In genomic region chr12:3231399-3231876, GRCh38 we compare ENCODE assay signal across 12 cellular contexts.
A peak's percentile ranks its signal among the peaks of the same experiment; 100 is the strongest.
DNase-seq lines count a peak whose midpoint lies in the region; ATAC-seq and TF ChIP-seq lines count a peak whose summit lies in the region.
"Had no signal": no experiment of that assay in that cellular context is flagged by ENCODE, and none has a peak within 500 bp of the region (broad histone marks: within the 10 kb centered on the region; RNA-seq: fewer than 3 reads in every experiment).

No MANE protein-coding gene starts in this region.

- peaks cover 9% of the 10 kb centered on the region for H3K4me1 ChIP-seq in endodermal cell (ENCODE audit: control insufficient read depth, insufficient read depth, low read length)

- DNase-seq in A172 (ENCODE audit: low spot score), result peak; percentile 19
- DNase-seq in NCI-H1092 treated with DMSO at 0.1 percent for 48 hours (lab: John Stamatoyannopoulos, UW), result peak; percentile 79
- peak; percentile 82 for DNase-seq in endodermal cell
- peak; percentile 96 for DNase-seq in myocyte (ENCODE audit: low read depth)
- DNase-seq in NCI-H2196 (lab: John Stamatoyannopoulos, UW; ENCODE audit: unreplicated experiment), result no peak
- DNase-seq in SKM-1 treated with dmso at 0.1 percent for 144 hours (lab: John Stamatoyannopoulos, UW; ENCODE audit: unreplicated experiment), result no peak
- DNase-seq: activated naive CD4-positive, alpha-beta T cell; NCI-H1048; NK-92 treated with Interleukin-12 subunit alpha and Interleukin-12 subunit beta, amount 100 ng/mL, for 24 hours; nucleus accumbens had no signal

- no peak for TF ChIP-seq CTCF in endodermal cell (conservative IDR thresholded peaks at IDR 0.05)

- H3K27me3 ChIP-seq in endodermal cell (ENCODE audit: control insufficient read depth, insufficient read depth, low read length, poor library complexity, severe bottlenecking), result no peaks in the 10 kb centered on the region

- peaks cover 10% of the 10 kb centered on the region for H3K9me3 Mint-ChIP-seq in endodermal cell

- H3K27ac Mint-ChIP-seq in endodermal cell, result no peak overlapping the region

- H3K4me1 Mint-ChIP-seq in endodermal cell, result peaks cover 45% of the 10 kb centered on the region

- no peak overlapping the region for H3K27ac ChIP-seq in endodermal cell (ENCODE audit: low read depth, low read length)

- H3K9me3 ChIP-seq in endodermal cell (ENCODE audit: control insufficient read depth, low read length), result peaks cover 12% of the 10 kb centered on the region

- WGBS in endodermal cell (ENCODE audit: insufficient coverage in 1 of 2, insufficient read length in 1 of 2), 2 experiments, result 77 to 80% methylated on average over 14 to 19 of the region's 19 CpGs

- H3K27me3 Mint-ChIP-seq in endodermal cell (ENCODE audit: insufficient read depth), result no peaks in the 10 kb centered on the region

- no peaks in the 10 kb centered on the region for H3K36me3 ChIP-seq in endodermal cell (ENCODE audit: control insufficient read depth, insufficient read depth, low read length)

- peaks cover 16% of the 10 kb centered on the region for H3K36me3 Mint-ChIP-seq in endodermal cell (ENCODE audit: low read depth)

- H3K4me3 ChIP-seq in endodermal cell (ENCODE audit: low read length), result no peak overlapping the region

- H3K4me3 Mint-ChIP-seq in endodermal cell, result no peak overlapping the region

- ATAC-seq in GM18511 (IDR thresholded peaks at IDR 0.05; ENCODE audit: unreplicated experiment) (no peak), HG03097 (IDR thresholded peaks at IDR 0.05; ENCODE audit: low FRiP score, unreplicated experiment) (no peak)

- no peak overlapping the region for H3K9ac ChIP-seq in endodermal cell (ENCODE audit: extremely low read depth, low read length, poor library complexity, severe bottlenecking)

Comparison
In these comparisons a context has a peak if more than half of its experiments do, and no peak if none do; other contexts are left out.
1. DNase-seq: peak in A172 (single experiment), NCI-H1092 treated with DMSO at 0.1 percent for 48 hours (single experiment), endodermal cell (single experiment) and myocyte (single experiment); none in NCI-H2196 (single experiment) and SKM-1 treated with dmso at 0.1 percent for 144 hours (single experiment).